15 cellular contexts compared by ENCODE assay signal in the genomic region with DNA sequence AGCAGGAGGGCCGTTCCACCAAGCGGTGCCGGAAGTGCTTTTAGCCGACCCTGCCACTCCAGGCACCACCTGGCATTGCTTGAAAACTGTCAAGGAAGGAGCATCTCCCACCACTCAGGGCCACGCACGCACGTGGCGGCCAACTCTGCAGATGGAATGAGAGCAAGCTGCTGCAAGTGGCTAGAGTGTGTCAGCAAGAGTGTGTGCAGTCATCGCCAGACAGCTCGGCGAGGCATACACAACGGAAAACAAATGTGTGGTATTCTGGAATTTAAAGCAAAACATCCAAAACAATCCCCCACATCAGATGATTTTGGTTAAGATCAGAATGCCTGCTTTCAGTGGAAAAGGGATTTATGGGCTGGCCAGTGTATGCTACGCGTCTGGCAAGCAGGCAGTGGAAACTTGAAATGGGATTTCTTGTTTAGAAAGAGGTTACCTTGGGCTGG. TPM values are rescaled to one million over a fixed set of nuclear protein-coding genes. Genes with fewer than 3 reads are reported as not detected.
A peak's percentile ranks its signal among the peaks of the same experiment; 100 is the strongest.
DNase-seq lines count a peak whose midpoint lies in the region; FAIRE-seq and TF ChIP-seq lines count a peak whose summit lies in the region.
"Had no signal": no experiment of that assay in that cellular context is flagged by ENCODE, and none has a peak within 500 bp of the region (broad histone marks: within the 10 kb centered on the region; RNA-seq: fewer than 3 reads in every experiment).

No MANE protein-coding gene starts in this region.

- H3K27me3 ChIP-seq in AG04450 (ENCODE audit: control insufficient read depth, insufficient read depth, low read length) (no peaks in the 10 kb centered on the region), OCI-LY1 (ENCODE audit: insufficient read depth, low read length) (no peaks in the 10 kb centered on the region), esophagus (ENCODE audit: control insufficient read depth in 1 of 2, insufficient read depth in 2 of 2, low read length in 2 of 2) (no peaks in the 10 kb centered on the region), neuronal stem cell (ENCODE audit: control insufficient read depth in 3 of 3, insufficient read depth in 3 of 3, low read depth in 1 of 3, low read length in 3 of 3) (no peaks in the 10 kb centered on the region)
- H3K27me3 ChIP-seq: BE2C had no signal

- TF ChIP-seq CTCF in AG04450 (IDR thresholded peaks at IDR 0.05; ENCODE audit: low read depth, low read length) = no peak
- TF ChIP-seq CTCF in OCI-LY1 (IDR thresholded peaks at IDR 0.05; ENCODE audit: low read length) = no peak
- TF ChIP-seq CTCF in kidney (IDR thresholded peaks at IDR 0.05; ENCODE audit: borderline replicate concordance, extremely low read depth, insufficient read depth) = no peak

- H3K4me1 ChIP-seq in OCI-LY1 (ENCODE audit: insufficient read depth, low read length, severe bottlenecking) (peaks cover 100% of the 10 kb centered on the region), esophagus (ENCODE audit: control insufficient read depth in 2 of 2, insufficient read depth in 2 of 2, low read length in 1 of 2) (peaks cover 4 to 41% of the 10 kb centered on the region in 2 donors), neuronal stem cell (ENCODE audit: control insufficient read depth in 2 of 2, insufficient read depth in 1 of 2, low read depth in 1 of 2, low read length in 2 of 2) (peaks cover 10 to 28% of the 10 kb centered on the region in 2 donors), kidney (ENCODE audit: control insufficient read depth in 1 of 2, insufficient read depth in 1 of 2, low read depth in 1 of 2, low read length in 2 of 2) (peaks cover 30 to 35% of the 10 kb centered on the region in 2 donors)

- no peak overlapping the region for H2BK120ac ChIP-seq in neuronal stem cell (ENCODE audit: low read depth, low read length)

- H4K20me1 ChIP-seq in OCI-LY1 (ENCODE audit: insufficient read depth, low read length) = no peaks in the 10 kb centered on the region

- DNase-seq in AG04450 (ENCODE audit: low read depth, low spot score) = peak; percentile 83
- DNase-seq in neuronal stem cell (ENCODE audit: low spot score) = no peak
- no peak for DNase-seq in ACHN
- no peak for DNase-seq in kidney
- DNase-seq in DMS153 treated with DMSO at 0.1 percent for 48 hours (lab: John Stamatoyannopoulos, UW; ENCODE audit: unreplicated experiment) = no peak
- DNase-seq in SKM-1 (lab: John Stamatoyannopoulos, UW; ENCODE audit: unreplicated experiment) = no peak
- DNase-seq: activated CD4-positive, alpha-beta T cell treated with anti-CD3 and anti-CD28 coated beads for 4 hours; activated naive CD4-positive, alpha-beta T cell treated with anti-CD3 and anti-CD28 coated beads, Interleukin-2, amount 50 U/mL, for 16 hours; BE2C; Kasumi-1; mucosa of descending colon; NCI-H446 treated with DMSO at 0.1 percent for 48 hours; trophoblast cell had no signal

- no peak overlapping the region for H3K14ac ChIP-seq in neuronal stem cell (ENCODE audit: low read length)

- no peaks in the 10 kb centered on the region for H3K79me1 ChIP-seq in neuronal stem cell (ENCODE audit: low read depth, low read length)

- no peaks in the 10 kb centered on the region for H3F3A ChIP-seq in OCI-LY1 (ENCODE audit: insufficient read depth, low read length)

- intact Hi-C loops in kidney (cut with DNase I) = no loop called here

- in situ Hi-C loops in ACHN (cut with HindIII; ENCODE audit: low pct_ligation_motif_present, low pct_unique_long_range_greater_than_20kb, low sequenced_read_pairs) = no loop called here

- no peak overlapping the region for H2AK5ac ChIP-seq in neuronal stem cell (ENCODE audit: low read depth, low read length)

- H2AFZ ChIP-seq in OCI-LY1 (ENCODE audit: low read length) (no peak overlapping the region), neuronal stem cell (ENCODE audit: low read length) (peak overlapping the region; percentile 18)

- H3K23ac ChIP-seq in neuronal stem cell (ENCODE audit: low read depth, low read length, poor library complexity) = no peak overlapping the region

- H3K4me3 ChIP-seq in AG04450 (ENCODE audit: low read depth, low read length) (no peak overlapping the region), OCI-LY1 (ENCODE audit: low read depth, low read length, poor library complexity, severe bottlenecking) (no peak overlapping the region), esophagus (ENCODE audit: low read depth in 1 of 2, low read length in 2 of 2) (no peak overlapping the region), neuronal stem cell (ENCODE audit: low read length in 2 of 2) (no peak overlapping the region), kidney (ENCODE audit: low read length in 2 of 2) (no peak overlapping the region)
- H3K4me3 ChIP-seq: mucosa of descending colon had no signal

- H4K91ac ChIP-seq in neuronal stem cell (ENCODE audit: low read depth, low read length, poor library complexity) = no peak overlapping the region

- H3K36me3 ChIP-seq in OCI-LY1 (ENCODE audit: insufficient read depth, low read length) = peaks cover 2% of the 10 kb centered on the region; the same call in 1 of the 2 replicates
- H3K36me3 ChIP-seq in esophagus (ENCODE audit: control insufficient read depth in 2 of 2, insufficient read depth in 2 of 2, low read length in 1 of 2) = peaks cover 0 to 16% of the 10 kb centered on the region in 2 donors
- no peaks in the 10 kb centered on the region for H3K36me3 ChIP-seq in neuronal stem cell (replicated peaks in 1 of 2; ENCODE audit: control insufficient read depth in 2 of 2, insufficient read depth in 2 of 2, low read length in 2 of 2)
- peaks cover 0 to 12% of the 10 kb centered on the region in 2 donors for H3K36me3 ChIP-seq in kidney (ENCODE audit: control insufficient read depth in 1 of 2, insufficient read depth in 2 of 2, low read length in 2 of 2)
- H3K36me3 ChIP-seq: BE2C had no signal

- no peak overlapping the region for H4K8ac ChIP-seq in neuronal stem cell (ENCODE audit: low read depth, low read length)

- H3K9ac ChIP-seq in OCI-LY1 (ENCODE audit: low read length) (peak overlapping the region; percentile 27; the same call in 1 of the 2 replicates), neuronal stem cell (ENCODE audit: low read depth, low read length, poor library complexity) (no peak overlapping the region), kidney (ENCODE audit: low read length in 2 of 2) (peak overlapping the region in 1 of 2 donors; percentile 0)

- peak overlapping the region; percentile 21; the same call in 1 of the 2 replicates for H3K4me2 ChIP-seq in OCI-LY1 (ENCODE audit: low read length)
- H3K4me2 ChIP-seq in neuronal stem cell (ENCODE audit: insufficient read depth, low read length, poor library complexity, severe bottlenecking) = no peak overlapping the region

- H3K18ac ChIP-seq in neuronal stem cell (ENCODE audit: low read length) = peak overlapping the region; percentile 9

- no peak overlapping the region for H2BK5ac ChIP-seq in neuronal stem cell (ENCODE audit: low read length)

- CTCF ChIA-PET in AG04450 (lab: Charles Lee) = interaction anchor here (0.9 to 10.2 kb wide), 5 partner anchors 13 to 223 kb away, joined by 3 to 89 read pairs (median 6); no protein-coding TSS in a partner anchor

- H3K27ac ChIP-seq in AG04450 (ENCODE audit: low read depth, low read length) = peak overlapping the region; percentile 68
- H3K27ac ChIP-seq in OCI-LY1 (ENCODE audit: low read depth, low read length, poor library complexity, severe bottlenecking) = peak overlapping the region; percentile 91
- H3K27ac ChIP-seq in esophagus (ENCODE audit: low read depth in 2 of 2, low read length in 1 of 2) = peak overlapping the region; percentile 96 to 99
- H3K27ac ChIP-seq in neuronal stem cell (replicated peaks; ENCODE audit: low read length) = no peak overlapping the region
- H3K27ac ChIP-seq in kidney (ENCODE audit: low read depth in 2 of 2, low read length in 2 of 2) = peak overlapping the region in 1 of 2 donors; percentile 3

- peaks cover 3% of the 10 kb centered on the region for H3K79me2 ChIP-seq in OCI-LY1 (ENCODE audit: insufficient read depth, low read length)

- H3K9me3 ChIP-seq in AG04450 (ENCODE audit: control insufficient read depth, insufficient read depth, low read length) = no peaks in the 10 kb centered on the region
- no peaks in the 10 kb centered on the region for H3K9me3 ChIP-seq in OCI-LY1 (ENCODE audit: low read length)
- H3K9me3 ChIP-seq in esophagus (ENCODE audit: control insufficient read depth in 2 of 2, insufficient read depth in 1 of 2, low read depth in 1 of 2, low read length in 1 of 2) = no peaks in the 10 kb centered on the region
- H3K9me3 ChIP-seq in neuronal stem cell (replicated peaks in 1 of 2; ENCODE audit: control insufficient read depth in 2 of 2, insufficient read depth in 1 of 2, low read depth in 1 of 2, low read length in 2 of 2) = no peaks in the 10 kb centered on the region
- no peaks in the 10 kb centered on the region for H3K9me3 ChIP-seq in kidney (ENCODE audit: control insufficient read depth in 1 of 2, low read length in 2 of 2)
- H3K9me3 ChIP-seq: BE2C, mucosa of descending colon had no signal

- FAIRE-seq in kidney (lab: Jason Lieb, UNC) = no peak

- no peak overlapping the region for H2BK12ac ChIP-seq in neuronal stem cell (ENCODE audit: low read length)

- POLR2A ChIA-PET in AG04450 (lab: Yijun Ruan, JAX) = interaction anchor here (0.6 to 2.5 kb wide), 3 partner anchors 18 to 168 kb away, joined by 3 to 31 read pairs (median 4); no protein-coding TSS in a partner anchor

- whole genome bisulfite sequencing in esophagus, 2 donors = 28 to 60% methylated on average over 14 of the region's 14 CpGs
- WGBS in neuronal stem cell (ENCODE audit: extremely low coverage in 2 of 2, insufficient read length in 2 of 2, insufficient replicate concordance in 1 of 2), 2 donors = no CpG with 5 or more reads among the region's 14 CpGs

- H3K9me2 ChIP-seq in OCI-LY1 (ENCODE audit: low read depth, low read length) = no peaks in the 10 kb centered on the region

- no peak overlapping the region for H3K4ac ChIP-seq in neuronal stem cell (ENCODE audit: low read length)

- no peak overlapping the region for H2BK15ac ChIP-seq in neuronal stem cell (ENCODE audit: low read length)

RNA-seq across cellular contexts. Expression of a gene that starts 11.2 kb away (rescaled TPM):
- polyA plus RNA-seq in AG04450 (2011; rRNA removed) (152 and 177 TPM in 2 replicates), esophagus (100 to 1,000 TPM; 467 to 898 TPM), kidney (ENCODE audit: insufficient read depth, low read depth, low replicate concordance) (301 TPM)
- polyA minus RNA-seq in AG04450 (2011; rRNA and poly(A)+ RNA removed) = 91.4 and 91.9 TPM in 2 replicates
- polyA plus RNA-seq in neuronal stem cell (2013, experiment 1 of 2) = 6.3 TPM
- polyA plus RNA-seq in neuronal stem cell (2013, experiment 2 of 2) = 6.4 TPM
- total RNA-seq in kidney = 421 TPM
